In genomic region chr2:168890006-168890782, GRCh38 we compare ENCODE assay signal across 8 cellular contexts. TPM values are rescaled to one million over a fixed set of nuclear protein-coding genes. Genes with fewer than 3 reads are reported as not detected.
DNase-seq lines count a peak whose midpoint lies in the region; ATAC-seq, FAIRE-seq and TF ChIP-seq lines count a peak whose summit lies in the region.

TSS of gene SPC25 (minus strand) at chr2:168890430. CDS start at chr2:168889519, 911 bp downstream.

- H3K27me3 ChIP-seq in DND-41 (ENCODE audit: insufficient read depth, low read length, poor library complexity) (no peaks in the 10 kb centered on the region), KMS-11 (ENCODE audit: insufficient read depth, low read depth) (no peaks in the 10 kb centered on the region)

- no peaks in the 10 kb centered on the region for H3K36me3 Mint-ChIP-seq in naive B cell
- H3K36me3 Mint-ChIP-seq in stimulated activated effector memory CD8-positive, alpha-beta T cell treated with anti-CD3 and anti-CD28 coated beads, Interleukin-12 subunit alpha, Interleukin-12 subunit beta, amount 100 ng/mL, for 72 hours: peaks cover 32% of the 10 kb centered on the region

- H3K27ac ChIP-seq in DND-41 (ENCODE audit: low read length) (peak within 1 kb of the TSS; percentile 93), KMS-11 (peak within 1 kb of the TSS; percentile 3; the same call in 1 of the 2 replicates)

- no peaks in the 10 kb centered on the region for H3K9me3 Mint-ChIP-seq in naive B cell
- H3K9me3 Mint-ChIP-seq in stimulated activated effector memory CD8-positive, alpha-beta T cell treated with anti-CD3 and anti-CD28 coated beads, Interleukin-12 subunit alpha, Interleukin-12 subunit beta, amount 100 ng/mL, for 72 hours: no peaks in the 10 kb centered on the region

- H2AFZ ChIP-seq in DND-41 (ENCODE audit: low read depth, low read length) (peak within 1 kb of the TSS; percentile 95), KMS-11 (ENCODE audit: low read depth) (peak within 1 kb of the TSS; percentile 90)

- H3K4me1 ChIP-seq in DND-41 (ENCODE audit: insufficient read depth, low read length): peaks cover 31% of the 10 kb centered on the region
- peaks cover 11% of the 10 kb centered on the region for H3K4me1 ChIP-seq in KMS-11 (ENCODE audit: low read depth, poor library complexity, severe bottlenecking)

- H3K4me3 Mint-ChIP-seq in naive B cell: peak within 1 kb of the TSS; percentile 75 to 98 (median 93)
- H3K4me3 Mint-ChIP-seq in stimulated activated effector memory CD8-positive, alpha-beta T cell treated with anti-CD3 and anti-CD28 coated beads, Interleukin-12 subunit alpha, Interleukin-12 subunit beta, amount 100 ng/mL, for 72 hours: peak within 1 kb of the TSS; percentile 87

- H3K36me3 ChIP-seq in DND-41 (ENCODE audit: insufficient read depth, low read length) (peaks cover 33% of the 10 kb centered on the region), KMS-11 (ENCODE audit: insufficient read depth) (no peaks in the 10 kb centered on the region; the same call in 1 of the 2 replicates)

- peak within 1 kb of the TSS in 3 of 6 donors; percentile 1 to 31 (median 10) for H3K27ac Mint-ChIP-seq in naive B cell
- H3K27ac Mint-ChIP-seq in stimulated activated effector memory CD8-positive, alpha-beta T cell treated with anti-CD3 and anti-CD28 coated beads, Interleukin-12 subunit alpha, Interleukin-12 subunit beta, amount 100 ng/mL, for 72 hours: peak within 1 kb of the TSS; percentile 91

- H3K27me3 Mint-ChIP-seq in naive B cell: peaks cover 5 to 22% (median 12%) of the 10 kb centered on the region in 3 donors

- peaks cover 36% of the 10 kb centered on the region for H3K79me2 ChIP-seq in DND-41 (ENCODE audit: insufficient read depth, low read length)
- peaks cover 8% of the 10 kb centered on the region; the same call in 1 of the 2 replicates for H3K79me2 ChIP-seq in KMS-11 (ENCODE audit: insufficient read depth, low read depth)

- no peaks in the 10 kb centered on the region for H3K9me3 ChIP-seq in DND-41 (ENCODE audit: insufficient read depth, low read length, severe bottlenecking)

- DNase-seq in DND-41 (peak; percentile 92), RCC 7860 (ENCODE audit: low spot score) (peak; percentile 87), fibroblast of gingiva (ENCODE audit: low read depth) (peak; percentile 80), naive B cell (peak; percentile 79)
- DNase-seq in activated T-cell treated with anti-CD3 and anti-CD28 coated beads, Interleukin-2, amount 50 U/mL, for 48 hours: peak; percentile 92 to 93
- DNase-seq in stimulated activated effector memory CD8-positive, alpha-beta T cell treated with anti-CD3 and anti-CD28 coated beads, Interleukin-12 subunit alpha, Interleukin-12 subunit beta, amount 100 ng/mL, for 72 hours (ENCODE audit: low spot score in 2 of 2): peak; percentile 75 to 92

- H3K4me2 ChIP-seq in DND-41 (ENCODE audit: insufficient read depth, low read length) (peak within 1 kb of the TSS; percentile 92), KMS-11 (peak within 1 kb of the TSS; percentile 56)

- H3K4me3 ChIP-seq in DND-41 (ENCODE audit: low read depth in 1 of 2, low read length in 2 of 2) (peak within 1 kb of the TSS; percentile 82 to 89), KMS-11 (IDR thresholded peaks at IDR 0.05; ENCODE audit: insufficient read depth, low read depth, low read length) (peak within 1 kb of the TSS; percentile 66)

- peak; percentile 87 for FAIRE-seq in RCC 7860 (lab: Jason Lieb, UNC)

- peaks cover 9 to 11% (median 10%) of the 10 kb centered on the region in 3 donors for H3K4me1 Mint-ChIP-seq in naive B cell
- peaks cover 15% of the 10 kb centered on the region for H3K4me1 Mint-ChIP-seq in stimulated activated effector memory CD8-positive, alpha-beta T cell treated with anti-CD3 and anti-CD28 coated beads, Interleukin-12 subunit alpha, Interleukin-12 subunit beta, amount 100 ng/mL, for 72 hours

- peak; percentile 100 for ATAC-seq in DND-41 (ENCODE audit: insufficient read depth, low read depth)
- ATAC-seq in GM21786 (IDR thresholded peaks at IDR 0.05; ENCODE audit: unreplicated experiment): peak; percentile 100
- peak; percentile 100 for ATAC-seq in naive B cell (ENCODE audit: low read depth in 2 of 2)
- ATAC-seq in stimulated activated effector memory CD8-positive, alpha-beta T cell treated with anti-CD3 and anti-CD28 coated beads, Interleukin-12 subunit alpha, Interleukin-12 subunit beta, amount 100 ng/mL, for 72 hours: peak; percentile 99

- peak within 1 kb of the TSS; percentile 88 for H3K9ac ChIP-seq in DND-41 (ENCODE audit: low read depth, low read length)
- H3K9ac ChIP-seq in KMS-11: peak within 1 kb of the TSS; percentile 59; the same call in 1 of the 2 replicates

- 0 out of 2 replicates have a peak, but pooled peaks cover 4% of the 10 kb centered on the region for H4K20me1 ChIP-seq in DND-41 (ENCODE audit: insufficient read depth, low read length)
- no peaks in the 10 kb centered on the region for H4K20me1 ChIP-seq in KMS-11 (ENCODE audit: insufficient read depth)

- TF ChIP-seq CTCF in DND-41 (IDR thresholded peaks at IDR 0.05; ENCODE audit: borderline replicate concordance, extremely low read depth, low read length, poor library complexity, severe bottlenecking) (peak; percentile 3), KMS-11 (conservative IDR thresholded peaks at IDR 0.05; ENCODE audit: low read depth, low read length) (no peak)

RNA-seq across cellular contexts. Expression of gene SPC25, which starts in this region (rescaled TPM):
- not detected for polyA plus RNA-seq in naive B cell (ENCODE audit: low read depth in 6 of 6)

Comparison
In these comparisons a context has a peak if more than half of its experiments do, and no peak if none do; other contexts are left out.
1. Peak in every context shown above with its lines: DNase-seq, ATAC-seq, H3K4me3 ChIP-seq and H3K27ac ChIP-seq.
2. Peak in DNase-seq and ATAC-seq in naive B cell; RNA of the gene not detected or under 1 TPM.